Comparison of ENCODE assay signal across 1 cellular context in the genomic region with DNA sequence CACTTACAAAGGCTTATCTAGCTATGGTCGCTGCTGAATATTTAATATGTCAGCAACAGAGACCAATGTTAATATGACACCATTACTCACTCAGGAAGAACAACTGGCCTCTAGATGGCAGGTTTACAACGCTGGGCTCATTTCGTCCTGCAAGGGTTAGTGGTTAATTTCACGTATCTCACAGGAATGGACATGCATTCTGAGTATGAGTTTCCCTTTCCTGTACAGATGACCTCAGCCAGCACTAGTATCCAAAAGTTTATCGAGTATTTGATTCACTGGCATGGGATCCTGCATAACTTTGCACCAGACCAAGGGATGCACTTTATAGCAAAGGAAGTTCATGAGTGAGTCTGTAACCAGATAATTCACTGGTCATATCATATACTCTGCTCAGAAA.
TF ChIP-seq lines count a peak whose summit lies in the region.

No MANE protein-coding gene starts in this region.

TF ChIP-seq in H1, 55 proteins besides CTCF, POLR2A, EP300 and RAD21 (continued from another document):
- TF ChIP-seq, protein P1, sequence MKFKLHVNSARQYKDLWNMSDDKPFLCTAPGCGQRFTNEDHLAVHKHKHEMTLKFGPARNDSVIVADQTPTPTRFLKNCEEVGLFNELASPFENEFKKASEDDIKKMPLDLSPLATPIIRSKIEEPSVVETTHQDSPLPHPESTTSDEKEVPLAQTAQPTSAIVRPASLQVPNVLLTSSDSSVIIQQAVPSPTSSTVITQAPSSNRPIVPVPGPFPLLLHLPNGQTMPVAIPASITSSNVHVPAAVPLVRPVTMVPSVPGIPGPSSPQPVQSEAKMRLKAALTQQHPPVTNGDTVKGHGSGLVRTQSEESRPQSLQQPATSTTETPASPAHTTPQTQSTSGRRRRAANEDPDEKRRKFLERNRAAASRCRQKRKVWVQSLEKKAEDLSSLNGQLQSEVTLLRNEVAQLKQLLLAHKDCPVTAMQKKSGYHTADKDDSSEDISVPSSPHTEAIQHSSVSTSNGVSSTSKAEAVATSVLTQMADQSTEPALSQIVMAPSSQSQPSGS (IDR thresholded peaks at IDR 0.05; ENCODE audit: low read length): no peak
- TF ChIP-seq JUND (IDR thresholded peaks at IDR 0.05; ENCODE audit: low read length) (no peak), CHD2 (IDR thresholded peaks at IDR 0.05; ENCODE audit: low read length) (no peak), CREB1 (IDR thresholded peaks at IDR 0.05) (no peak)
